Comparison of ENCODE assay signal across 1 cellular context in the genomic region with DNA sequence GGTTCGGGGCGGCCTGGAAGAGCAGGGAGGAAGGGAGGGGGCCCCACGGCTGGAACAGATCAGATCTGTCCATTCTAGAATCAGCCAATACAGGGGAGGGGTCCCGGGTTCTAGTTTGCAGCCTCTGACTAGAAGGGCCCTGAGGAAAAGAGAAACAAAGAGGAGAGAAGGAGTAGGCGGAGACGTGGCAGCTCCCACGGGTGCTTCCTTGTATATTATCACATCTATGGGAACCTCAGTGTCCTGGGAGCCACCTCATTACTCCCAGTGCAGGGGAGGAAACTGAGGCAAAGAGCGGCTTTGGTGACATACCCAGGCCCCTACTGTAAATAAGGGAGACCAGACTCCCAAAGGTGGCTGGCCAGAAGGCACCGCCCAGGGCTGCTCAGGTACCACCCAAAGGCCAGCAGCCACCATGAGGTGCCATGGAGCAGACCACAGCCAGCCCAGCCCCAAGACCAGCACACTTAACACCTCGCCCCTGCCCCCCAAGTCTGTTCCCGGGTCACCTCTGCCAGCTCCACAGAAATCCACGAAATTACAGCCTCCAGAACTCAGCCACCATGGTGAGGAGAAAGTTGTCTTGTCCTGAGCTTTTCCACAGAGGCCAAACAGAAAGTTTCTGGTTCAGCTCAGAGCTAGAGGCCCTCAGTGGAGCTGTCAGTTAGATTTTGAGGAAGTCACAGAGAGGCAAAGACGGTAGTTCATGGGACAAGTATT.
TF ChIP-seq lines count a peak whose summit lies in the region.

No MANE protein-coding gene starts in this region.

TF ChIP-seq in K562, 482 proteins besides CTCF, POLR2A, EP300 and RAD21 (continued from another document):
- TF ChIP-seq, protein P1, sequence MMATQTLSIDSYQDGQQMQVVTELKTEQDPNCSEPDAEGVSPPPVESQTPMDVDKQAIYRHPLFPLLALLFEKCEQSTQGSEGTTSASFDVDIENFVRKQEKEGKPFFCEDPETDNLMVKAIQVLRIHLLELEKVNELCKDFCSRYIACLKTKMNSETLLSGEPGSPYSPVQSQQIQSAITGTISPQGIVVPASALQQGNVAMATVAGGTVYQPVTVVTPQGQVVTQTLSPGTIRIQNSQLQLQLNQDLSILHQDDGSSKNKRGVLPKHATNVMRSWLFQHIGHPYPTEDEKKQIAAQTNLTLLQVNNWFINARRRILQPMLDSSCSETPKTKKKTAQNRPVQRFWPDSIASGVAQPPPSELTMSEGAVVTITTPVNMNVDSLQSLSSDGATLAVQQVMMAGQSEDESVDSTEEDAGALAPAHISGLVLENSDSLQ (IDR thresholded peaks at IDR 0.05): peak; percentile 67; the same call in 1 of the 2 replicates
- no peak for TF ChIP-seq CBFA2T3 (IDR thresholded peaks at IDR 0.05)
- TF ChIP-seq MYBL2 (IDR thresholded peaks at IDR 0.05; ENCODE audit: low read depth): no peak
- TF ChIP-seq MYBL2 (CRISPR knock-in tag; IDR thresholded peaks at IDR 0.05; ENCODE audit: borderline replicate concordance): no peak
- TF ChIP-seq NFIC (IDR thresholded peaks at IDR 0.05): 0 out of 2 replicates have a peak, but pooled peaks have one; percentile 21
- no peak for TF ChIP-seq DMBX1 (CRISPR knock-in tag; IDR thresholded peaks at IDR 0.05; ENCODE audit: borderline replicate concordance)
- TF ChIP-seq, protein P2, sequence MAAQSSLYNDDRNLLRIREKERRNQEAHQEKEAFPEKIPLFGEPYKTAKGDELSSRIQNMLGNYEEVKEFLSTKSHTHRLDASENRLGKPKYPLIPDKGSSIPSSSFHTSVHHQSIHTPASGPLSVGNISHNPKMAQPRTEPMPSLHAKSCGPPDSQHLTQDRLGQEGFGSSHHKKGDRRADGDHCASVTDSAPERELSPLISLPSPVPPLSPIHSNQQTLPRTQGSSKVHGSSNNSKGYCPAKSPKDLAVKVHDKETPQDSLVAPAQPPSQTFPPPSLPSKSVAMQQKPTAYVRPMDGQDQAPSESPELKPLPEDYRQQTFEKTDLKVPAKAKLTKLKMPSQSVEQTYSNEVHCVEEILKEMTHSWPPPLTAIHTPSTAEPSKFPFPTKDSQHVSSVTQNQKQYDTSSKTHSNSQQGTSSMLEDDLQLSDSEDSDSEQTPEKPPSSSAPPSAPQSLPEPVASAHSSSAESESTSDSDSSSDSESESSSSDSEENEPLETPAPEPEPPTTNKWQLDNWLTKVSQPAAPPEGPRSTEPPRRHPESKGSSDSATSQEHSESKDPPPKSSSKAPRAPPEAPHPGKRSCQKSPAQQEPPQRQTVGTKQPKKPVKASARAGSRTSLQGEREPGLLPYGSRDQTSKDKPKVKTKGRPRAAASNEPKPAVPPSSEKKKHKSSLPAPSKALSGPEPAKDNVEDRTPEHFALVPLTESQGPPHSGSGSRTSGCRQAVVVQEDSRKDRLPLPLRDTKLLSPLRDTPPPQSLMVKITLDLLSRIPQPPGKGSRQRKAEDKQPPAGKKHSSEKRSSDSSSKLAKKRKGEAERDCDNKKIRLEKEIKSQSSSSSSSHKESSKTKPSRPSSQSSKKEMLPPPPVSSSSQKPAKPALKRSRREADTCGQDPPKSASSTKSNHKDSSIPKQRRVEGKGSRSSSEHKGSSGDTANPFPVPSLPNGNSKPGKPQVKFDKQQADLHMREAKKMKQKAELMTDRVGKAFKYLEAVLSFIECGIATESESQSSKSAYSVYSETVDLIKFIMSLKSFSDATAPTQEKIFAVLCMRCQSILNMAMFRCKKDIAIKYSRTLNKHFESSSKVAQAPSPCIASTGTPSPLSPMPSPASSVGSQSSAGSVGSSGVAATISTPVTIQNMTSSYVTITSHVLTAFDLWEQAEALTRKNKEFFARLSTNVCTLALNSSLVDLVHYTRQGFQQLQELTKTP (IDR thresholded peaks at IDR 0.05; ENCODE audit: low read depth in 1 of 2, partially characterized antibody in 2 of 2): peak in 1 of 2 experiments; percentile 79
- TF ChIP-seq, protein P3, sequence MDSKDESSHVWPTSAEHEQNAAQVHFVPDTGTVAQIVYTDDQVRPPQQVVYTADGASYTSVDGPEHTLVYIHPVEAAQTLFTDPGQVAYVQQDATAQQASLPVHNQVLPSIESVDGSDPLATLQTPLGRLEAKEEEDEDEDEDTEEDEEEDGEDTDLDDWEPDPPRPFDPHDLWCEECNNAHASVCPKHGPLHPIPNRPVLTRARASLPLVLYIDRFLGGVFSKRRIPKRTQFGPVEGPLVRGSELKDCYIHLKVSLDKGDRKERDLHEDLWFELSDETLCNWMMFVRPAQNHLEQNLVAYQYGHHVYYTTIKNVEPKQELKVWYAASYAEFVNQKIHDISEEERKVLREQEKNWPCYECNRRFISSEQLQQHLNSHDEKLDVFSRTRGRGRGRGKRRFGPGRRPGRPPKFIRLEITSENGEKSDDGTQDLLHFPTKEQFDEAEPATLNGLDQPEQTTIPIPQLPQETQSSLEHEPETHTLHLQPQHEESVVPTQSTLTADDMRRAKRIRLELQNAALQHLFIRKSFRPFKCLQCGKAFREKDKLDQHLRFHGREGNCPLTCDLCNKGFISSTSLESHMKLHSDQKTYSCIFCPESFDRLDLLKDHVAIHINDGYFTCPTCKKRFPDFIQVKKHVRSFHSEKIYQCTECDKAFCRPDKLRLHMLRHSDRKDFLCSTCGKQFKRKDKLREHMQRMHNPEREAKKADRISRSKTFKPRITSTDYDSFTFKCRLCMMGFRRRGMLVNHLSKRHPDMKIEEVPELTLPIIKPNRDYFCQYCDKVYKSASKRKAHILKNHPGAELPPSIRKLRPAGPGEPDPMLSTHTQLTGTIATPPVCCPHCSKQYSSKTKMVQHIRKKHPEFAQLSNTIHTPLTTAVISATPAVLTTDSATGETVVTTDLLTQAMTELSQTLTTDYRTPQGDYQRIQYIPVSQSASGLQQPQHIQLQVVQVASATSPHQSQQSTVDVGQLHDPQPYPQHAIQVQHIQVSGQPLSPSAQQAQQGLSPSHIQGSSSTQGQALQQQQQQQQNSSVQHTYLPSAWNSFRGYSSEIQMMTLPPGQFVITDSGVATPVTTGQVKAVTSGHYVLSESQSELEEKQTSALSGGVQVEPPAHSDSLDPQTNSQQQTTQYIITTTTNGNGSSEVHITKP (IDR thresholded peaks at IDR 0.05; ENCODE audit: partially characterized antibody): no peak
- TF ChIP-seq MTF1 (CRISPR knock-in tag; IDR thresholded peaks at IDR 0.05; ENCODE audit: borderline replicate concordance): no peak
